In the genomic region with DNA sequence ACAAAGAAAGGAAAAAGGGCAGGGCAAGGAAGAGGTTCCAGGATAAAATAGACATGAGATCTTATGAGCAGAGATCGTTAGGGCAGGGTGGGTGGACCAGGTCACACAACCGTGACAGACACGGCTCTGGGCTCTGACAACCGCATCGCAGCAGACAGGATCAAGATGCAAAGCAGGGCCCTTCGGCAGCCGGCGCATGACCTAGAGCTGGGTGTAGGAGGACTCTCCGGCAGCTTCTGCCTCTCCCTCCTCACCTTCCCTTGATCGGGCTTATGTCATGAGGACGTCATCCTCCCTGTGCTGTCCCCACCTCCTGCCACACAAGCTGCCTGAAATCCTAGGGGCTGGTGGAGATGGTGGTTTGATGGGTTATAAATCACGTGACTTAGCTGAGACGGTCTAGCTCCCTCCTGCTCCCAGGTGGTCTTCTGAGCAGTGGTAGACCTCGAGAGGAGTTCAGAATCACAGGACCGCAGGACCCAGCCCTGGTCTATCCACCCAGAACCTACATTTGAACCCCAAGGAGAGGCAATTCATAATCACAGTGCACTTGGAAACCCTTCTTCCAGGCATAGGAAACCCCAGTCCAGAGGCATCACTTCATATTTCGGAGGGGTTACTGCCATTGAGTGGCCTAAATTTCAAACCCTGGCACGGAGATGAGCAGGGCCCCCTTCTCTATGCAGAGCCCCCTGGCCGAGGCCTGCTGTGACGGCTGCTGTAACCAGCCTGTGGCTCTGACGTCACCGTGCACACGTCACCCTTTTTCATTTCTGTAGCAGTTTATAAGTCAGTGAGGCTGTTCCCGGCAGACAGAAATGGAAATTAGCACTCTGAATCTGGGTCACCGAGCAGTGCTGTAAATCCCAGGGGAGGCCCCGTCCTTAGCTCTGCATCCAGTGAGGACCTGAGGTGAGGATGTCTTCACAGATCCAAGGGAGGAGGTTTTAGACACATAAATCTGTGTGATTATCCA, we compare ENCODE assay signal across 10 cellular contexts. TPM values are rescaled to one million over a fixed set of nuclear protein-coding genes. Genes with fewer than 3 reads are reported as not detected.
DNase-seq lines count a peak whose midpoint lies in the region; ATAC-seq, FAIRE-seq and TF ChIP-seq lines count a peak whose summit lies in the region.
"Had no signal": no experiment of that assay in that cellular context is flagged by ENCODE, and none has a peak within 500 bp of the region (broad histone marks: within the 10 kb centered on the region; RNA-seq: fewer than 3 reads in every experiment).

No MANE protein-coding gene starts in this region.

- no peaks in the 10 kb centered on the region for H3K36me3 Mint-ChIP-seq in WTC11

- POLR2A ChIA-PET in WTC11 (lab: Charles Lee), result interaction anchor here (0.6 kb wide), 1 partner anchor 29 kb away, joined by 3 read pairs; no protein-coding TSS in a partner anchor

- TF ChIP-seq CTCF in WTC11 (IDR thresholded peaks at IDR 0.05), result no peak

- FAIRE-seq in GM19239 (lab: Jason Lieb, UNC), result peak; percentile 99

- H3K9me3 ChIP-seq in BLaER1 treated with 17β-estradiol and CSF1 and Interleukin-3, amounts not matched to agents 10 nM and 100 nM (replicated peaks in 1 of 11), result no peaks in the 10 kb centered on the region

- ATAC-seq in HG03135 (IDR thresholded peaks at IDR 0.05; ENCODE audit: unreplicated experiment), result peak; percentile 86
- ATAC-seq in WTC11, result no peak

- peaks cover 15% of the 10 kb centered on the region for H3K9me3 Mint-ChIP-seq in WTC11

- no peaks in the 10 kb centered on the region for H3K36me3 ChIP-seq in BLaER1 treated with 17β-estradiol and CSF1 and Interleukin-3, amounts not matched to agents 10 nM and 100 nM

- H3K27ac ChIP-seq in BLaER1 treated with 17β-estradiol and CSF1 and Interleukin-3, amounts not matched to agents 10 nM and 100 nM, result peak overlapping the region in 4 of 11 experiments; percentile 12 to 42 (median 29); a peak in 4 of 22 replicates

- H3K9ac ChIP-seq in BLaER1 treated with 17β-estradiol and CSF1 and Interleukin-3, amounts not matched to agents 10 nM and 100 nM, result peak overlapping the region in 4 of 11 experiments; percentile 15 to 32 (median 23); a peak in 4 of 22 replicates

- H3K27me3 Mint-ChIP-seq in WTC11 (ENCODE audit: low read depth), result no peaks in the 10 kb centered on the region; the same call in 1 of the 2 replicates

- CTCF ChIA-PET in WTC11 (lab: Charles Lee), result interaction anchor here (0.6 to 0.9 kb wide), 2 partner anchors 28 to 49 kb away, joined by 3 read pairs; no protein-coding TSS in a partner anchor

- no peaks in the 10 kb centered on the region for H4K20me1 ChIP-seq in BLaER1 treated with 17β-estradiol and CSF1 and Interleukin-3, amounts not matched to agents 10 nM and 100 nM

- no peak overlapping the region for H3K4me3 Mint-ChIP-seq in WTC11

- peaks cover 21 to 90% (median 77%) of the 10 kb centered on the region in 10 experiments for H3K4me1 ChIP-seq in BLaER1 treated with 17β-estradiol and CSF1 and Interleukin-3, amounts not matched to agents 10 nM and 100 nM

- peaks cover 13% of the 10 kb centered on the region for H3K4me1 Mint-ChIP-seq in WTC11

- peak overlapping the region; percentile 22 to 94 (median 86); a peak in 21 of 22 replicates for H3K4me2 ChIP-seq in BLaER1 treated with 17β-estradiol and CSF1 and Interleukin-3, amounts not matched to agents 10 nM and 100 nM

- peak; percentile 71 for DNase-seq in GM19239 (ENCODE audit: insufficient read length, low spot score)
- peak; percentile 85 for DNase-seq in activated effector memory CD4-positive, alpha-beta T cell treated with anti-CD3 and anti-CD28 coated beads, Interleukin-2, amount 50 U/mL, for 16 hours
- DNase-seq in WTC11 (ENCODE audit: low spot score), result no peak
- no peak for DNase-seq in HPDE6-E6E7 (ENCODE audit: extremely low spot score)
- no peak for DNase-seq in OCI-M1 (lab: John Stamatoyannopoulos, UW)
- DNase-seq in GM03348 (ENCODE audit: low spot score), result no peak

- peaks cover 0 to 45% (median 0%) of the 10 kb centered on the region in 11 experiments; a peak in 6 of 22 replicates for H3K27me3 ChIP-seq in BLaER1 treated with 17β-estradiol and CSF1 and Interleukin-3, amounts not matched to agents 10 nM and 100 nM

- peak overlapping the region in 3 of 10 experiments; percentile 2 to 41 (median 3); a peak in 4 of 20 replicates for H3K4me3 ChIP-seq in BLaER1 treated with 17β-estradiol and CSF1 and Interleukin-3, amounts not matched to agents 10 nM and 100 nM

- no peak overlapping the region for H3K27ac Mint-ChIP-seq in WTC11

TF ChIP-seq in WTC11, 78 proteins besides CTCF, POLR2A, EP300 and RAD21 (continues in another document):
- TF ChIP-seq, protein P1, sequence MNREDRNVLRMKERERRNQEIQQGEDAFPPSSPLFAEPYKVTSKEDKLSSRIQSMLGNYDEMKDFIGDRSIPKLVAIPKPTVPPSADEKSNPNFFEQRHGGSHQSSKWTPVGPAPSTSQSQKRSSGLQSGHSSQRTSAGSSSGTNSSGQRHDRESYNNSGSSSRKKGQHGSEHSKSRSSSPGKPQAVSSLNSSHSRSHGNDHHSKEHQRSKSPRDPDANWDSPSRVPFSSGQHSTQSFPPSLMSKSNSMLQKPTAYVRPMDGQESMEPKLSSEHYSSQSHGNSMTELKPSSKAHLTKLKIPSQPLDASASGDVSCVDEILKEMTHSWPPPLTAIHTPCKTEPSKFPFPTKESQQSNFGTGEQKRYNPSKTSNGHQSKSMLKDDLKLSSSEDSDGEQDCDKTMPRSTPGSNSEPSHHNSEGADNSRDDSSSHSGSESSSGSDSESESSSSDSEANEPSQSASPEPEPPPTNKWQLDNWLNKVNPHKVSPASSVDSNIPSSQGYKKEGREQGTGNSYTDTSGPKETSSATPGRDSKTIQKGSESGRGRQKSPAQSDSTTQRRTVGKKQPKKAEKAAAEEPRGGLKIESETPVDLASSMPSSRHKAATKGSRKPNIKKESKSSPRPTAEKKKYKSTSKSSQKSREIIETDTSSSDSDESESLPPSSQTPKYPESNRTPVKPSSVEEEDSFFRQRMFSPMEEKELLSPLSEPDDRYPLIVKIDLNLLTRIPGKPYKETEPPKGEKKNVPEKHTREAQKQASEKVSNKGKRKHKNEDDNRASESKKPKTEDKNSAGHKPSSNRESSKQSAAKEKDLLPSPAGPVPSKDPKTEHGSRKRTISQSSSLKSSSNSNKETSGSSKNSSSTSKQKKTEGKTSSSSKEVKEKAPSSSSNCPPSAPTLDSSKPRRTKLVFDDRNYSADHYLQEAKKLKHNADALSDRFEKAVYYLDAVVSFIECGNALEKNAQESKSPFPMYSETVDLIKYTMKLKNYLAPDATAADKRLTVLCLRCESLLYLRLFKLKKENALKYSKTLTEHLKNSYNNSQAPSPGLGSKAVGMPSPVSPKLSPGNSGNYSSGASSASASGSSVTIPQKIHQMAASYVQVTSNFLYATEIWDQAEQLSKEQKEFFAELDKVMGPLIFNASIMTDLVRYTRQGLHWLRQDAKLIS (CRISPR knock-in tag; IDR thresholded peaks at IDR 0.05; ENCODE audit: borderline replicate concordance), result no peak
- TF ChIP-seq, protein P2, sequence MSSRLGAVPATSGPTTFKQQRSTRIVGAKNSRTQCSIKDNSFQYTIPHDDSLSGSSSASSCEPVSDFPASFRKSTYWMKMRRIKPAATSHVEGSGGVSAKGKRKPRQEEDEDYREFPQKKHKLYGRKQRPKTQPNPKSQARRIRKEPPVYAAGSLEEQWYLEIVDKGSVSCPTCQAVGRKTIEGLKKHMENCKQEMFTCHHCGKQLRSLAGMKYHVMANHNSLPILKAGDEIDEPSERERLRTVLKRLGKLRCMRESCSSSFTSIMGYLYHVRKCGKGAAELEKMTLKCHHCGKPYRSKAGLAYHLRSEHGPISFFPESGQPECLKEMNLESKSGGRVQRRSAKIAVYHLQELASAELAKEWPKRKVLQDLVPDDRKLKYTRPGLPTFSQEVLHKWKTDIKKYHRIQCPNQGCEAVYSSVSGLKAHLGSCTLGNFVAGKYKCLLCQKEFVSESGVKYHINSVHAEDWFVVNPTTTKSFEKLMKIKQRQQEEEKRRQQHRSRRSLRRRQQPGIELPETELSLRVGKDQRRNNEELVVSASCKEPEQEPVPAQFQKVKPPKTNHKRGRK (CRISPR knock-in tag; IDR thresholded peaks at IDR 0.05; ENCODE audit: borderline replicate concordance), result no peak
- TF ChIP-seq TCF7 (CRISPR knock-in tag; IDR thresholded peaks at IDR 0.05; ENCODE audit: low read depth) (no peak), ZNF396 (CRISPR knock-in tag; IDR thresholded peaks at IDR 0.05; ENCODE audit: borderline replicate concordance) (no peak), RELA (CRISPR knock-in tag; IDR thresholded peaks at IDR 0.05; ENCODE audit: borderline replicate concordance) (no peak), MYBL2 (CRISPR knock-in tag; IDR thresholded peaks at IDR 0.05) (no peak)
- TF ChIP-seq, protein P3, sequence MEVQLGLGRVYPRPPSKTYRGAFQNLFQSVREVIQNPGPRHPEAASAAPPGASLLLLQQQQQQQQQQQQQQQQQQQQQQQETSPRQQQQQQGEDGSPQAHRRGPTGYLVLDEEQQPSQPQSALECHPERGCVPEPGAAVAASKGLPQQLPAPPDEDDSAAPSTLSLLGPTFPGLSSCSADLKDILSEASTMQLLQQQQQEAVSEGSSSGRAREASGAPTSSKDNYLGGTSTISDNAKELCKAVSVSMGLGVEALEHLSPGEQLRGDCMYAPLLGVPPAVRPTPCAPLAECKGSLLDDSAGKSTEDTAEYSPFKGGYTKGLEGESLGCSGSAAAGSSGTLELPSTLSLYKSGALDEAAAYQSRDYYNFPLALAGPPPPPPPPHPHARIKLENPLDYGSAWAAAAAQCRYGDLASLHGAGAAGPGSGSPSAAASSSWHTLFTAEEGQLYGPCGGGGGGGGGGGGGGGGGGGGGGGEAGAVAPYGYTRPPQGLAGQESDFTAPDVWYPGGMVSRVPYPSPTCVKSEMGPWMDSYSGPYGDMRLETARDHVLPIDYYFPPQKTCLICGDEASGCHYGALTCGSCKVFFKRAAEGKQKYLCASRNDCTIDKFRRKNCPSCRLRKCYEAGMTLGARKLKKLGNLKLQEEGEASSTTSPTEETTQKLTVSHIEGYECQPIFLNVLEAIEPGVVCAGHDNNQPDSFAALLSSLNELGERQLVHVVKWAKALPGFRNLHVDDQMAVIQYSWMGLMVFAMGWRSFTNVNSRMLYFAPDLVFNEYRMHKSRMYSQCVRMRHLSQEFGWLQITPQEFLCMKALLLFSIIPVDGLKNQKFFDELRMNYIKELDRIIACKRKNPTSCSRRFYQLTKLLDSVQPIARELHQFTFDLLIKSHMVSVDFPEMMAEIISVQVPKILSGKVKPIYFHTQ (CRISPR knock-in tag; IDR thresholded peaks at IDR 0.05), result no peak

RNA-seq across cellular contexts. Expression of a gene that starts 8.7 kb away (rescaled TPM):
- not detected in 3 replicates for total RNA-seq in WTC11 (2021)
- total RNA-seq: Daoy, glomerular endothelial cell had no signal

RNA-seq across cellular contexts. Expression of a gene that starts 43.6 kb away (rescaled TPM):
- not detected in 3 replicates for total RNA-seq in WTC11 (2021)
- total RNA-seq: Daoy, glomerular endothelial cell had no signal

Comparison
In these comparisons a context has a peak if more than half of its experiments do, and no peak if none do; other contexts are left out.
1. DNase-seq: peak in GM19239 (single experiment) and activated effector memory CD4-positive, alpha-beta T cell treated with anti-CD3 and anti-CD28 coated beads, Interleukin-2, amount 50 U/mL, for 16 hours (single experiment); none in WTC11 (single experiment), HPDE6-E6E7 (single experiment), OCI-M1 (single experiment) and GM03348 (single experiment).